ENCODE assay signal across 16 cellular contexts in the genomic region with DNA sequence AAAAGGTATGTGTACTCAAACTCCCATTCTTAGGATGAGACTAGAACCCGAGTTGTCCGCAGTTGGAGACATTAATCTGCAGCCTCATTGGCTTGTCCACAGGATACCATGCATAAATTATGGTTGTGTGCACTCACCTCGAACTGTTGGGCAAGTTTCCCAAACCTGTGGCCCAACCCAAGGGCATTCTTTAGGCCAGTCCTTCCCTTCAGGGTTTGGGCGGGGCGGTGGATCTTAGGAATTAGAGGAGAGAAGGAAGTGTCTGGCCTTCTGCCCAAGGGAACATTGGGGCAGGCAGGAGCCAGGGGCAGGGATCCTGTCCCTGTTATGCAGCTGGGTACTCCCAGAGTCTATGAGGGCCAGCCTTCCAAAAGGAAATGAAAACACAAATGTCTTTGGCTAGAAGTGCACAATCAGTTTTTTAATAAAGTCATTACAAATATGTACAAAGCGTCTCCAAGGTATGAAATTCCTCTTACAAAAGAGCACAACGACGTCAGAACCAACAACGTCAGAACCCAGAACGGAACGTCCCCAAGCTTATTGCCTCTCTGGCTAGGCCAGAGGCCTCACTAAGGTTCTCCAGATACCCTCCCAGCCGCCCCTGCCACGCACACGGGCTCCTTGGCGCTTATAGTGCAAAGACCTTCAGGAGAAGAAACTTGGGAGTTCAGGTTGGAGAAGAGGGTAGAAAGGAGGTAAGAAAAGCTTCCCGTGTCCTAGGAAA. TPM values are rescaled to one million over a fixed set of nuclear protein-coding genes. Genes with fewer than 3 reads are reported as not detected.
"Had no signal": no experiment of that assay in that cellular context is flagged by ENCODE, and none has a peak within 500 bp of the region (broad histone marks: within the 10 kb centered on the region; RNA-seq: fewer than 3 reads in every experiment).

No MANE protein-coding gene starts in this region.

- H2AFZ ChIP-seq: parathyroid adenoma had no signal

- H3K9me3 ChIP-seq: neutrophil, tibial artery had no signal

- ATAC-seq: naive thymus-derived CD4-positive, alpha-beta T cell; stimulated activated naive B cell treated with anti-CD40 and anti-IgM and Interleukin-4, amounts not matched to agents 10 μg/mL and 1 μg/mL and 100 μg/mL, for 72 hours had no signal

- H3K36me3 ChIP-seq: neutrophil, tibial artery had no signal

- H3K79me2 ChIP-seq: parathyroid adenoma had no signal

- H3K27ac ChIP-seq: neutrophil, parathyroid adenoma, tibial artery had no signal

- H3K9ac ChIP-seq: parathyroid adenoma had no signal

- DNase-seq: activated CD4-positive, alpha-beta T cell treated with anti-CD3 and anti-CD28 coated beads, Interleukin-2, amount 10 ng/mL, durations not matched to agents 7 days and 5 days; activated CD4-positive, CD25-positive, alpha-beta regulatory T cell; activated naive CD8-positive, alpha-beta T cell treated with anti-CD3 and anti-CD28 coated beads for 36 hours; cortex of kidney; effector CD8-positive, alpha-beta T cell; foreskin melanocyte; midbrain; naive thymus-derived CD4-positive, alpha-beta T cell; stimulated activated CD4-positive, alpha-beta T cell treated with anti-CD3 and anti-CD28 coated beads, Interleukin-2, amount 100 ng/mL, for 48 hours; stimulated activated naive B cell treated with anti-CD40 and anti-IgM and Interleukin-4, amounts not matched to agents 10 μg/mL and 1 μg/mL and 100 μg/mL, for 72 hours; tibial artery had no signal

- H3K4me1 ChIP-seq: parathyroid adenoma had no signal

- H3K4me3 ChIP-seq: tibial artery had no signal

RNA-seq across cellular contexts. Expression of a gene that starts 25.3 kb away (rescaled TPM):
- total RNA-seq: activated CD4-positive, alpha-beta T cell treated with anti-CD3 and anti-CD28 coated beads, Interleukin-2, amount 10 ng/mL, durations not matched to agents 7 days and 5 days; activated naive CD8-positive, alpha-beta T cell treated with anti-CD3 and anti-CD28 coated beads for 36 hours; activated T-helper 1 cell treated with anti-CD3 and anti-CD28 coated beads, Interleukin-12 subunit alpha, Interleukin-12 subunit beta, Interleukin-2, Interleukin-4 antibody, amounts not matched to agents 30 ng/mL and 10 ng/mL and 1 ng/mL, durations not matched to agents 14 hours and 24 hours and 36 hours; lung microvascular endothelial cell; T-helper 2 cell treated with Interferon-gamma antibody and Interleukin-4, amounts not matched to agents 100 ng/mL and 5 ng/mL, for 36 hours had no signal
- polyA plus RNA-seq: naive thymus-derived CD4-positive, alpha-beta T cell had no signal
